In the genomic region with DNA sequence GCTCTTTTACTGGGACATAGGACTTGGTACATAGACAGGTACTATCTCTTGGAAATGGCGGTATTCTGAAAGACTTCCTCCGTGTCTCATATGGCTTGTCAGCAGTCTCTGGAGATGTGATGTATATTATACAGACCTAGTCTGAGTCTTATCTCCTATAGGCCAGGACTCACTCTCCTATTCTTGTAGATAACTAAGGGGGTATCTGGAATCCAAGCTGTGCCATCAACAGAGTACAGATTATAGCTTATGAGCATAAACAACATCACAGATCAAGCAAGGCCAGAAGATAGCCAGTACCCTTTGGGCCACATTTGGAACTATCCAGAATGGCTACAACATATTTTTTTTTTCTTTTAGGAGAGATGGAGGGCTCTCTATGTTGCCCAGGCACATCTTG, we compare ENCODE assay signal across 8 cellular contexts. TPM values are rescaled to one million over a fixed set of nuclear protein-coding genes. Genes with fewer than 3 reads are reported as not detected.
"Had no signal": no experiment of that assay in that cellular context is flagged by ENCODE, and none has a peak within 500 bp of the region (broad histone marks: within the 10 kb centered on the region; RNA-seq: fewer than 3 reads in every experiment).

No MANE protein-coding gene starts in this region.

- FAIRE-seq: HepG2, HTR-8/SVneo had no signal

- DNase-seq: IMR-90, KBM-7, KG1 had no signal

- H3K9ac ChIP-seq: KMS-11 had no signal

- H3K27ac ChIP-seq: HL-60, KMS-11 had no signal

- ATAC-seq: HepG2 had no signal

- H3K4me2 ChIP-seq: KMS-11 had no signal

RNA-seq across cellular contexts. Expression of a gene that starts 16.1 kb away (rescaled TPM):
- total RNA-seq: IMR-90 had no signal
- polyA plus RNA-seq: IgD-negative memory B cell, IMR-90 had no signal
